21 cellular contexts compared by ENCODE assay signal in genomic region chr4:187193141-187193540, GRCh38.
"Had no signal": no experiment of that assay in that cellular context is flagged by ENCODE, and none has a peak within 500 bp of the region (broad histone marks: within the 10 kb centered on the region; RNA-seq: fewer than 3 reads in every experiment).

No MANE protein-coding gene starts in this region.

- H3K9me3 ChIP-seq: lower lobe of right lung, suprapubic skin had no signal

- DNase-seq: cerebellar nuclear complex; cortex of kidney; effector memory CD8-positive, alpha-beta T cell; left ventricle myocardium superior; lower lobe of right lung; naive thymus-derived CD4-positive, alpha-beta T cell; right cardiac atrium; stimulated activated CD4-positive, alpha-beta T cell treated with anti-CD3 and anti-CD28 coated beads, Interleukin-12 subunit alpha, Interleukin-12 subunit beta, amount 100 ng/mL, for 4 hours; stimulated activated CD4-positive, alpha-beta T cell treated with anti-CD3 and anti-CD28 coated beads, Interleukin-1b, Interleukin-23, amount 100 ng/mL, for 48 hours; stimulated activated CD4-positive, alpha-beta T cell treated with anti-CD3 and anti-CD28 coated beads, Interleukin-4, amount 100 ng/mL, for 1 hour; stimulated activated CD8-positive, alpha-beta memory T cell treated with anti-CD3 and anti-CD28 coated beads, Interleukin-4, amount 100 ng/mL, for 48 hours; stimulated activated naive CD4-positive, alpha-beta T cell; stimulated activated naive CD8-positive, alpha-beta T cell treated with anti-CD3 and anti-CD28 coated beads, Interleukin-15, amount 100 ng/mL, for 72 hours; trophoblast cell had no signal

- FAIRE-seq: endometrium, frontal cortex, islet of Langerhans had no signal

- H3K4me2 ChIP-seq: neural progenitor cell, smooth muscle cell had no signal

- H2AFZ ChIP-seq: neural progenitor cell, parathyroid adenoma had no signal

- H3K79me2 ChIP-seq: parathyroid adenoma had no signal

- H3K27ac ChIP-seq: lower lobe of right lung, neural progenitor cell, parathyroid adenoma, suprapubic skin had no signal

- H3K27me3 ChIP-seq: neural progenitor cell, suprapubic skin had no signal

- H3K36me3 ChIP-seq: lower lobe of right lung, neural progenitor cell, suprapubic skin had no signal

- H3K4me1 ChIP-seq: lower lobe of right lung, neural progenitor cell, parathyroid adenoma, suprapubic skin had no signal

- H3K4me3 ChIP-seq: lower lobe of right lung, neural progenitor cell, smooth muscle cell, suprapubic skin had no signal

- ATAC-seq: effector memory CD8-positive, alpha-beta T cell; left ventricle myocardium superior; naive thymus-derived CD4-positive, alpha-beta T cell; stimulated activated naive CD8-positive, alpha-beta T cell treated with anti-CD3 and anti-CD28 coated beads, Interleukin-15, amount 100 ng/mL, for 72 hours had no signal
